In the genomic region with DNA sequence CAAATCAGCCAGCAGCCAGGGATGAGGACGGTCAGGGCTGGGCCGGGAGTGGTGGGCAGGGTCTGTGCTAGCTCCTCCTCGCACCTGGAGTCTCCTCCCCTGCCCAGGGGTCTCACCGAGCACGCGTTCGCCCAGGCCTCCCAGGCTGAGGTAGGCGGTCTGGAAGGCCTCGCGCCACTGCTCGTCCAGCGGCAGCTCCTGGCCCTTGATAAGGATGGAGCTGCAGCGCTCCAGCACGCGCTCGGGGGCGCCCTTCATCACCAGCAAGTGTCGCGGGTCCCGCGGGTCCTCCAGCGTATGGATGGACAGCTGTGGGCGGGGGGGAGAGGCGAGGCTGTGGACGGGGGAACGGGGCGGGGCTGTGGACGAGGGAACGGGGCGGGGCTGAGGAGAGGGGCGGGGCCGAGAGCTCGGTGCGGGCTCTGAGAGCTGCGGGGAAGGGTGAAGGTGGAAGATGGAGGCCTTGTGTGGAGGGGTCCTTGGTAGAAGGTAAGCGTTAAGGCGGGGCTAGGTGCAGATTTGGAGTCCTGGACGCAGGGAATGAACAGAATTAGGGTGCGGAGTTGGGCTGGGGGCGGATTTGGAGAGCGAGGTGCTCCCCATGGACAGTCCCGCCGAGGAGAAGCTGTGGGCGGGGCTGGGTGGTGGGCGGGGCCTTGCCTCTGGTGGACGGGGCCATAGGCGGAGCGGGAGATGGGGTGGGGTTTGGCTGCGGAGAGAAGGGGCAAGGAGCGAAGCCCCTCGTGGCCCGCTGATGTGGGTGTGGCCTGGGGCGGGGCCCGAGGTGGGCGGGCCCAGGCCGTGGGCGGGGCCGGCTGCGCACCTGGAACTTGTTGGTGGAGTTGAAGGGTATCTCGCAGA, we compare ENCODE assay signal across 8 cellular contexts. TPM values are rescaled to one million over a fixed set of nuclear protein-coding genes. Genes with fewer than 3 reads are reported as not detected.
DNase-seq lines count a peak whose midpoint lies in the region; ATAC-seq and TF ChIP-seq lines count a peak whose summit lies in the region.

No MANE protein-coding gene starts in this region.

- no peaks in the 10 kb centered on the region for H3K9me3 ChIP-seq in HUES64 (ENCODE audit: insufficient read depth, low read depth, low read length)
- no peaks in the 10 kb centered on the region for H3K9me3 ChIP-seq in ectodermal cell (ENCODE audit: control insufficient read depth, low read length)
- no peaks in the 10 kb centered on the region for H3K9me3 ChIP-seq in mesodermal cell (ENCODE audit: control insufficient read depth, low read length)

- no peak for DNase-seq in AG09309 (ENCODE audit: low read depth)
- DNase-seq in activated CD4-positive, alpha-beta T cell treated with anti-CD3 and anti-CD28 coated beads for 4 hours = peak; percentile 43 to 57

- H3K27me3 ChIP-seq in HUES64 (ENCODE audit: insufficient read depth, low read length) (peaks cover 27% of the 10 kb centered on the region), ectodermal cell (ENCODE audit: control insufficient read depth, insufficient read depth, low read length, poor library complexity, severe bottlenecking) (peaks cover 46% of the 10 kb centered on the region)

- 1% methylated on average over 60 of the region's 60 CpGs for WGBS in HUES64
- WGBS in ectodermal cell, 2 experiments = 1% methylated on average over 60 of the region's 60 CpGs
- WGBS in mesodermal cell (ENCODE audit: insufficient coverage in 2 of 2), 2 experiments = 3 to 4% methylated on average over 37 of the region's 60 CpGs

- H3K9ac ChIP-seq in HUES64 (ENCODE audit: low read depth, low read length) = no peak overlapping the region

- H3K4me3 ChIP-seq in AG09309 (ENCODE audit: control insufficient read depth, low read depth, low read length) = peak overlapping the region; percentile 26
- peak overlapping the region; percentile 60 for H3K4me3 ChIP-seq in HUES64 (ENCODE audit: low read length)
- peak overlapping the region; percentile 38 for H3K4me3 ChIP-seq in ectodermal cell (ENCODE audit: insufficient read depth, low read depth, low read length)
- peak overlapping the region; percentile 29 for H3K4me3 ChIP-seq in mesodermal cell (ENCODE audit: extremely low read depth, insufficient read depth, low read length, poor library complexity, severe bottlenecking)

- no peaks in the 10 kb centered on the region for H3K36me3 ChIP-seq in HUES64 (ENCODE audit: insufficient read depth, low read length)
- no peaks in the 10 kb centered on the region for H3K36me3 ChIP-seq in ectodermal cell (ENCODE audit: control insufficient read depth, insufficient read depth, low read length)
- H3K36me3 ChIP-seq in mesodermal cell (ENCODE audit: control insufficient read depth, insufficient read depth, low read length) = no peaks in the 10 kb centered on the region

- no peaks in the 10 kb centered on the region for H3K36me3 Mint-ChIP-seq in stimulated activated memory B cell treated with anti-CD40 and anti-IgM and Interleukin-4, amounts not matched to agents 10 μg/mL and 1 μg/mL and 100 μg/mL, for 72 hours

- peaks cover 66% of the 10 kb centered on the region for H3K27me3 Mint-ChIP-seq in stimulated activated memory B cell treated with anti-CD40 and anti-IgM and Interleukin-4, amounts not matched to agents 10 μg/mL and 1 μg/mL and 100 μg/mL, for 72 hours

- no peak overlapping the region for H3K27ac Mint-ChIP-seq in stimulated activated memory B cell treated with anti-CD40 and anti-IgM and Interleukin-4, amounts not matched to agents 10 μg/mL and 1 μg/mL and 100 μg/mL, for 72 hours

- peaks cover 26% of the 10 kb centered on the region for H3K4me1 Mint-ChIP-seq in stimulated activated memory B cell treated with anti-CD40 and anti-IgM and Interleukin-4, amounts not matched to agents 10 μg/mL and 1 μg/mL and 100 μg/mL, for 72 hours

- no peaks in the 10 kb centered on the region for H3K9me3 Mint-ChIP-seq in stimulated activated memory B cell treated with anti-CD40 and anti-IgM and Interleukin-4, amounts not matched to agents 10 μg/mL and 1 μg/mL and 100 μg/mL, for 72 hours

- H3K4me1 ChIP-seq in HUES64 (ENCODE audit: insufficient read depth, low read length) (no peaks in the 10 kb centered on the region), ectodermal cell (ENCODE audit: control insufficient read depth, insufficient read depth, low read length) (no peaks in the 10 kb centered on the region), mesodermal cell (ENCODE audit: control insufficient read depth, insufficient read depth, low read length, poor library complexity, severe bottlenecking) (no peaks in the 10 kb centered on the region)

- H3K4me3 Mint-ChIP-seq in stimulated activated memory B cell treated with anti-CD40 and anti-IgM and Interleukin-4, amounts not matched to agents 10 μg/mL and 1 μg/mL and 100 μg/mL, for 72 hours = peak overlapping the region; percentile 61

- no peak overlapping the region; the same call in 1 of the 2 replicates for H3K27ac ChIP-seq in HUES64 (ENCODE audit: low read depth, low read length)
- no peak overlapping the region for H3K27ac ChIP-seq in ectodermal cell (ENCODE audit: insufficient read depth, low read depth, low read length, poor library complexity, severe bottlenecking)
- no peak overlapping the region for H3K27ac ChIP-seq in mesodermal cell (ENCODE audit: low read depth, low read length, severe bottlenecking)

- TF ChIP-seq CTCF in AG09309 (IDR thresholded peaks at IDR 0.05; ENCODE audit: control insufficient read depth, insufficient read depth, low read depth, low read length, missing control alignments) = no peak

- no peak for ATAC-seq in stimulated activated memory B cell treated with anti-CD40 and anti-IgM and Interleukin-4, amounts not matched to agents 10 μg/mL and 1 μg/mL and 100 μg/mL, for 72 hours
- no peak for ATAC-seq in HG03095 (IDR thresholded peaks at IDR 0.05; ENCODE audit: unreplicated experiment)
- no peak for ATAC-seq in HG03097 (IDR thresholded peaks at IDR 0.05; ENCODE audit: low FRiP score, unreplicated experiment)

RNA-seq across cellular contexts. Expression of gene ATP4A, which starts 5.7 kb away (rescaled TPM):
- polyA plus RNA-seq in HUES64 (2013, experiment 1 of 2) = not detected
- polyA plus RNA-seq in HUES64 (2013, experiment 2 of 2) = 0.19 TPM
- 0.20 TPM for polyA plus RNA-seq in ectodermal cell (2013, experiment 1 of 4)
- polyA plus RNA-seq in ectodermal cell (2013, experiment 2 of 4) = 0.11 TPM
- not detected for polyA plus RNA-seq in ectodermal cell (2013, experiment 3 of 4)
- 0.24 TPM for polyA plus RNA-seq in ectodermal cell (2013, experiment 4 of 4)
- not detected for polyA plus RNA-seq in mesodermal cell (2013, experiment 1 of 2)
- polyA plus RNA-seq in mesodermal cell (2013, experiment 2 of 2) = not detected

RNA-seq across cellular contexts. Expression of gene TMEM147, which starts 12.3 kb away (rescaled TPM):
- polyA plus RNA-seq in HUES64 (2013, experiment 1 of 2) = 110 TPM
- 114 TPM for polyA plus RNA-seq in HUES64 (2013, experiment 2 of 2)
- 92.7 TPM for polyA plus RNA-seq in ectodermal cell (2013, experiment 1 of 4)
- polyA plus RNA-seq in ectodermal cell (2013, experiment 2 of 4) = 91.6 TPM
- polyA plus RNA-seq in ectodermal cell (2013, experiment 3 of 4) = 74.1 TPM
- 89.9 TPM for polyA plus RNA-seq in ectodermal cell (2013, experiment 4 of 4)
- 106 TPM for polyA plus RNA-seq in mesodermal cell (2013, experiment 1 of 2)
- 85.0 TPM for polyA plus RNA-seq in mesodermal cell (2013, experiment 2 of 2)

RNA-seq across cellular contexts. Expression of gene GAPDHS, which starts 24.5 kb away (rescaled TPM):
- polyA plus RNA-seq in HUES64 (2013, experiment 1 of 2) = not detected
- not detected for polyA plus RNA-seq in HUES64 (2013, experiment 2 of 2)
- not detected for polyA plus RNA-seq in ectodermal cell (2013, experiment 1 of 4)
- polyA plus RNA-seq in ectodermal cell (2013, experiment 2 of 4) = 0.12 TPM
- not detected for polyA plus RNA-seq in ectodermal cell (2013, experiment 3 of 4)
- 0.77 TPM for polyA plus RNA-seq in ectodermal cell (2013, experiment 4 of 4)
- polyA plus RNA-seq in mesodermal cell (2013, experiment 1 of 2) = not detected
- not detected for polyA plus RNA-seq in mesodermal cell (2013, experiment 2 of 2)

RNA-seq across cellular contexts. Expression of gene PMIS2, which starts 28.2 kb away (rescaled TPM):
- not detected for polyA plus RNA-seq in HUES64 (2013, experiment 1 of 2)
- not detected for polyA plus RNA-seq in HUES64 (2013, experiment 2 of 2)
- polyA plus RNA-seq in ectodermal cell (2013, experiment 1 of 4) = not detected
- not detected for polyA plus RNA-seq in ectodermal cell (2013, experiment 2 of 4)
- not detected for polyA plus RNA-seq in ectodermal cell (2013, experiment 3 of 4)
- not detected for polyA plus RNA-seq in ectodermal cell (2013, experiment 4 of 4)
- not detected for polyA plus RNA-seq in mesodermal cell (2013, experiment 1 of 2)
- not detected for polyA plus RNA-seq in mesodermal cell (2013, experiment 2 of 2)

RNA-seq across cellular contexts. Expression of gene SBSN, which starts 29.7 kb away (rescaled TPM):
- not detected for polyA plus RNA-seq in HUES64 (2013, experiment 1 of 2)
- not detected for polyA plus RNA-seq in HUES64 (2013, experiment 2 of 2)
- polyA plus RNA-seq in ectodermal cell (2013, experiment 1 of 4) = 0.56 TPM
- not detected for polyA plus RNA-seq in ectodermal cell (2013, experiment 2 of 4)
- polyA plus RNA-seq in ectodermal cell (2013, experiment 3 of 4) = not detected
- polyA plus RNA-seq in ectodermal cell (2013, experiment 4 of 4) = not detected
- not detected for polyA plus RNA-seq in mesodermal cell (2013, experiment 1 of 2)
- polyA plus RNA-seq in mesodermal cell (2013, experiment 2 of 2) = not detected
